Comparison of ENCODE assay signal across 2 cellular contexts in the genomic region with DNA sequence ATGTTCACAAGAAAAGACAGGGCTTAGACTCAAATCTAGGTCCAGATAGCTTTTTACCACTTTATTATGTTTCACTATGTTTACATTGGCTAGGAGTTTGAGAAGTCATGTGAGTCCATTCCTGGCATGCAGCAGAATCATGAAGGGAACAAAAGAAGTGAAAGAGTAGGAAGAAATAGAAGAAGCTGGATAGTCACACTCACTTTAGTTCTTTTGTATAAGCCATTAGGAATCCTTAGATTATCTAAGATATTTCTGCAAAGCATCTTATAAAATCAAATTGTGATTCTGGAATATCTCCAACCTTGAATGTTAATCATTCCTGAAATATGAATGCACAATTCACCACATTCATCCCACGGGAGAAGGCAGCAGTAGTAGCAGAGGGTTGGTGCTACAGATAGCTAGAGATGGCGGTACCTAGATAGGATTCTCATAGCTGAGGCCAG.
TF ChIP-seq lines count a peak whose summit lies in the region.

No MANE protein-coding gene starts in this region.

TF ChIP-seq in HCT116, 20 proteins besides CTCF, POLR2A, EP300 and RAD21:
- TF ChIP-seq CEBPB (IDR thresholded peaks at IDR 0.05; ENCODE audit: low read depth) (no peak), SRF (IDR thresholded peaks at IDR 0.05; ENCODE audit: low read depth) (no peak), ELF1 (IDR thresholded peaks at IDR 0.05; ENCODE audit: borderline replicate concordance, low read depth) (no peak), JUND (IDR thresholded peaks at IDR 0.05) (no peak), YY1 (IDR thresholded peaks at IDR 0.05; ENCODE audit: extremely low read depth, insufficient replicate concordance, low read depth, low read length) (no peak), EZH2 (IDR thresholded peaks at IDR 0.05) (no peak), EZH2phosphoT487 (IDR thresholded peaks at IDR 0.05; ENCODE audit: borderline replicate concordance) (no peak), ZFX (IDR thresholded peaks at IDR 0.05) (no peak), ZNF274 (IDR thresholded peaks at IDR 0.05; ENCODE audit: low read depth, low read length) (no peak), TCF7L2 (IDR thresholded peaks at IDR 0.05; ENCODE audit: borderline replicate concordance, extremely low read depth, insufficient read depth, insufficient read length) (no peak), POLR2AphosphoS5 (IDR thresholded peaks at IDR 0.05; ENCODE audit: low read depth, low read length) (no peak), SIN3A (IDR thresholded peaks at IDR 0.05; ENCODE audit: low read depth) (no peak), EGR1 (IDR thresholded peaks at IDR 0.05; ENCODE audit: low read depth) (no peak), FOSL1 (IDR thresholded peaks at IDR 0.05; ENCODE audit: low read depth) (no peak), CBX3 (IDR thresholded peaks at IDR 0.05; ENCODE audit: low read depth) (no peak)
- TF ChIP-seq, protein P1, sequence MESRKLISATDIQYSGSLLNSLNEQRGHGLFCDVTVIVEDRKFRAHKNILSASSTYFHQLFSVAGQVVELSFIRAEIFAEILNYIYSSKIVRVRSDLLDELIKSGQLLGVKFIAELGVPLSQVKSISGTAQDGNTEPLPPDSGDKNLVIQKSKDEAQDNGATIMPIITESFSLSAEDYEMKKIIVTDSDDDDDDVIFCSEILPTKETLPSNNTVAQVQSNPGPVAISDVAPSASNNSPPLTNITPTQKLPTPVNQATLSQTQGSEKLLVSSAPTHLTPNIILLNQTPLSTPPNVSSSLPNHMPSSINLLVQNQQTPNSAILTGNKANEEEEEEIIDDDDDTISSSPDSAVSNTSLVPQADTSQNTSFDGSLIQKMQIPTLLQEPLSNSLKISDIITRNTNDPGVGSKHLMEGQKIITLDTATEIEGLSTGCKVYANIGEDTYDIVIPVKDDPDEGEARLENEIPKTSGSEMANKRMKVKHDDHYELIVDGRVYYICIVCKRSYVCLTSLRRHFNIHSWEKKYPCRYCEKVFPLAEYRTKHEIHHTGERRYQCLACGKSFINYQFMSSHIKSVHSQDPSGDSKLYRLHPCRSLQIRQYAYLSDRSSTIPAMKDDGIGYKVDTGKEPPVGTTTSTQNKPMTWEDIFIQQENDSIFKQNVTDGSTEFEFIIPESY (IDR thresholded peaks at IDR 0.05; ENCODE audit: extremely low read depth, insufficient replicate concordance, low read length): no peak
- TF ChIP-seq, protein P2, sequence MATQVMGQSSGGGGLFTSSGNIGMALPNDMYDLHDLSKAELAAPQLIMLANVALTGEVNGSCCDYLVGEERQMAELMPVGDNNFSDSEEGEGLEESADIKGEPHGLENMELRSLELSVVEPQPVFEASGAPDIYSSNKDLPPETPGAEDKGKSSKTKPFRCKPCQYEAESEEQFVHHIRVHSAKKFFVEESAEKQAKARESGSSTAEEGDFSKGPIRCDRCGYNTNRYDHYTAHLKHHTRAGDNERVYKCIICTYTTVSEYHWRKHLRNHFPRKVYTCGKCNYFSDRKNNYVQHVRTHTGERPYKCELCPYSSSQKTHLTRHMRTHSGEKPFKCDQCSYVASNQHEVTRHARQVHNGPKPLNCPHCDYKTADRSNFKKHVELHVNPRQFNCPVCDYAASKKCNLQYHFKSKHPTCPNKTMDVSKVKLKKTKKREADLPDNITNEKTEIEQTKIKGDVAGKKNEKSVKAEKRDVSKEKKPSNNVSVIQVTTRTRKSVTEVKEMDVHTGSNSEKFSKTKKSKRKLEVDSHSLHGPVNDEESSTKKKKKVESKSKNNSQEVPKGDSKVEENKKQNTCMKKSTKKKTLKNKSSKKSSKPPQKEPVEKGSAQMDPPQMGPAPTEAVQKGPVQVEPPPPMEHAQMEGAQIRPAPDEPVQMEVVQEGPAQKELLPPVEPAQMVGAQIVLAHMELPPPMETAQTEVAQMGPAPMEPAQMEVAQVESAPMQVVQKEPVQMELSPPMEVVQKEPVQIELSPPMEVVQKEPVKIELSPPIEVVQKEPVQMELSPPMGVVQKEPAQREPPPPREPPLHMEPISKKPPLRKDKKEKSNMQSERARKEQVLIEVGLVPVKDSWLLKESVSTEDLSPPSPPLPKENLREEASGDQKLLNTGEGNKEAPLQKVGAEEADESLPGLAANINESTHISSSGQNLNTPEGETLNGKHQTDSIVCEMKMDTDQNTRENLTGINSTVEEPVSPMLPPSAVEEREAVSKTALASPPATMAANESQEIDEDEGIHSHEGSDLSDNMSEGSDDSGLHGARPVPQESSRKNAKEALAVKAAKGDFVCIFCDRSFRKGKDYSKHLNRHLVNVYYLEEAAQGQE (IDR thresholded peaks at IDR 0.05; ENCODE audit: low read depth): no peak
- TF ChIP-seq, protein P3, sequence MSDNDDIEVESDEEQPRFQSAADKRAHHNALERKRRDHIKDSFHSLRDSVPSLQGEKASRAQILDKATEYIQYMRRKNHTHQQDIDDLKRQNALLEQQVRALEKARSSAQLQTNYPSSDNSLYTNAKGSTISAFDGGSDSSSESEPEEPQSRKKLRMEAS (IDR thresholded peaks at IDR 0.05): no peak
- TF ChIP-seq, protein P4, sequence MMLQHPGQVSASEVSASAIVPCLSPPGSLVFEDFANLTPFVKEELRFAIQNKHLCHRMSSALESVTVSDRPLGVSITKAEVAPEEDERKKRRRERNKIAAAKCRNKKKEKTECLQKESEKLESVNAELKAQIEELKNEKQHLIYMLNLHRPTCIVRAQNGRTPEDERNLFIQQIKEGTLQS (IDR thresholded peaks at IDR 0.05): no peak

TF ChIP-seq in K562, 482 proteins besides CTCF, POLR2A, EP300 and RAD21:
- TF ChIP-seq, protein P1 (CRISPR knock-in tag; IDR thresholded peaks at IDR 0.05): peak; percentile 70
- peak in 1 of 2 experiments; percentile 58; a peak in 2 of 4 replicates for TF ChIP-seq FOXA3 (CRISPR knock-in tag; conservative IDR thresholded peaks at IDR 0.05 in 1 of 2, IDR thresholded peaks at IDR 0.05 in 1 of 2)
- peak; percentile 34; the same call in 1 of the 2 replicates for TF ChIP-seq ARID1B (IDR thresholded peaks at IDR 0.05)
- no peak for TF ChIP-seq XRCC4 (IDR thresholded peaks at IDR 0.05; ENCODE audit: extremely low read depth, insufficient read depth, insufficient read length)
